In the genomic region with DNA sequence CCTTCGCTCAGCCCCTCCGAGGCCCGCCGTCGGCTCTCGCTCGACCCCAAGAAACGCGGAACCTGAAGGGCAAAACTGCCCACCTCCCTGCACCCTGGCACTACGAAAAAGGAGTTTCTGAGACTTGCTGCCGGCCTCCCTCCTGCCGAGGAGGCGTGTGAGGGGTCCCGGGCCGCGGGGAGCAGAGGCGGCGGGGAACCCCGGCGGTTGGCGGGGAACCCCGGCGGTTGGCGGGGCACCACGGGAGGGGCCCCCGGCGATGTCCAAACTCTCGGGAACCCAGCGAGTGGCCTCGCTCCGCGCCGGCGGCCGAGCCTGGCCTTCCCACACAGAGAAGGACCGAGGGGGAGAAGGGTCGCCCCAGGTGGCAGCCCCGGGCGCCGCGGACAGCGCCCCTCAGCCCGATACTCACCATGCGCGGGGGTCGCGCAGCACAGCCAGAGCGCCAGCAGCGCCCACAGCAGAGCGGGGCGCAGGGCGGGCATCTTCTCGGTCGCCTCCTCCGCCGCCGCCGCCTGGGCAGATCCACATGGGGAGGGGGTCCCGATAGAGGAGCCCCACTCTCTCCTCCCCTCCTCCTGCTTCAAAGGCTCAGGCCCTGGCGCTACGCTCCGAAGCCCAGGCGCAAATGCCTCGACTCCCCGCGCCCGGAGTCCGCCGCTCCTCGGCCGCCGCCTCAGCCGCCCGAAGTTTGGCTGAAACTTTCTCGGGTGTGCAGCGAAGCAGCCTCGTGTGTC, we compare ENCODE assay signal across 8 cellular contexts.
DNase-seq lines count a peak whose midpoint lies in the region; ATAC-seq and TF ChIP-seq lines count a peak whose summit lies in the region.
"Not testable (repeated sequence)": the region's sequence is repeated elsewhere in the genome, so short reads cannot be mapped to it uniquely, and the experiment has no call there.

No MANE protein-coding gene starts in this region.

- intact Hi-C loops in OCI-LY7 (cut with micrococcal nuclease; ENCODE audit: unreplicated experiment); adrenal gland (cut with DNase I); lower lobe of right lung (cut with DNase I): not testable (repeated sequence)

- peak; percentile 34 for DNase-seq in GM23248
- peak; percentile 45 for DNase-seq in OCI-LY7 (ENCODE audit: low spot score)
- DNase-seq in activated CD4-positive, alpha-beta T cell treated with anti-CD3 and anti-CD28 coated beads, Interleukin-2, amount 50 U/mL, for 1 hour = peak; percentile 31
- DNase-seq in adrenal gland = peak in 4 of 7 donors; percentile 41 to 54 (median 42)
- not testable (repeated sequence) for DNase-seq in fibroblast of pulmonary artery (ENCODE audit: low read depth)
- peak; percentile 67 for DNase-seq in lower lobe of right lung
- peak; percentile 9 for DNase-seq in putamen (ENCODE audit: low spot score)
- DNase-seq in ureter (ENCODE audit: low spot score) = peak; percentile 41

- not testable (repeated sequence) for BruUV-seq in OCI-LY7 (replicated peaks; lab: Mats Ljungman, UMichigan)

- not testable (repeated sequence) for H3F3A ChIP-seq in GM23248 (ENCODE audit: insufficient read depth)

- peak overlapping the region; percentile 66 for H3K9ac ChIP-seq in GM23248

- POLR2A ChIA-PET in OCI-LY7 (lab: Charles Lee) = not testable (repeated sequence)

- H3K79me2 ChIP-seq in GM23248 (ENCODE audit: insufficient read depth); OCI-LY7 (ENCODE audit: insufficient read depth, low read depth, low read length): not testable (repeated sequence)

- ATAC-seq in lower lobe of right lung = peak; percentile 73 to 75

- not testable (repeated sequence) for H3K36me3 ChIP-seq in GM23248 (ENCODE audit: low read depth); OCI-LY7 (ENCODE audit: insufficient read depth, low read length); adrenal gland (replicated peaks in 1 of 2); lower lobe of right lung

- CTCF ChIA-PET in OCI-LY7 (lab: Charles Lee; ENCODE audit: unreplicated experiment) = not testable (repeated sequence)

- H2AFZ ChIP-seq in GM23248; OCI-LY7 (ENCODE audit: low read length): not testable (repeated sequence)

- H3K27ac ChIP-seq in GM23248; OCI-LY7 (ENCODE audit: low read depth, low read length, poor library complexity, severe bottlenecking): not testable (repeated sequence)
- H3K27ac ChIP-seq in adrenal gland (peak overlapping the region in 1 of 5 donors; percentile 86), lower lobe of right lung (peak overlapping the region; percentile 77)

- TF ChIP-seq POLR2A in adrenal gland (IDR thresholded peaks at IDR 0.05) = peak in 1 of 2 donors; percentile 42

- not testable (repeated sequence) for H3K9me3 ChIP-seq in GM23248 (ENCODE audit: low read depth); OCI-LY7 (ENCODE audit: low read length); adrenal gland (replicated peaks in 1 of 3); lower lobe of right lung

- H3K27me3 ChIP-seq in GM23248 (replicated peaks; ENCODE audit: insufficient read depth); adrenal gland; lower lobe of right lung (ENCODE audit: low read depth): not testable (repeated sequence)

- in situ Hi-C loops in GM23248 (cut with MboI) = not testable (repeated sequence)

- not testable (repeated sequence) for TF ChIP-seq CTCF in OCI-LY7 (conservative IDR thresholded peaks at IDR 0.05; ENCODE audit: low read length); adrenal gland (IDR thresholded peaks at IDR 0.05); fibroblast of pulmonary artery (IDR thresholded peaks at IDR 0.05; ENCODE audit: low read length, missing control alignments); lower lobe of right lung (IDR thresholded peaks at IDR 0.05)

- not testable (repeated sequence) for H3K9me2 ChIP-seq in GM23248 (ENCODE audit: insufficient read depth); OCI-LY7 (ENCODE audit: insufficient read depth, low read length)

- 1% methylated on average over 10 of the region's 77 CpGs; no CpG with 5 or more reads in 1 of the 2 experiments for WGBS in GM23248 (ENCODE audit: low coverage in 1 of 2, low lambda C conversion rate in 2 of 2, missing lambda C conversion rate in 2 of 2), 2 experiments
- WGBS in adrenal gland, 4 donors = 0% methylated on average over 10 to 30 of the region's 77 CpGs; no CpG with 5 or more reads in 2 of the 4 donors

- not testable (repeated sequence) for H3K4me1 ChIP-seq in GM23248 (ENCODE audit: insufficient read depth); OCI-LY7 (ENCODE audit: insufficient read depth, low read length, poor library complexity, severe bottlenecking); adrenal gland (replicated peaks in 1 of 2); lower lobe of right lung

- not testable (repeated sequence) for H4K20me1 ChIP-seq in GM23248 (ENCODE audit: insufficient read depth); OCI-LY7 (ENCODE audit: insufficient read depth, low read length)

- not testable (repeated sequence) for H3K4me2 ChIP-seq in GM23248 (ENCODE audit: unreplicated experiment)
- H3K4me2 ChIP-seq in OCI-LY7 (ENCODE audit: low read length) = peak overlapping the region; percentile 36; the same call in 1 of the 2 replicates

- H3K4me3 ChIP-seq in GM23248 (peak overlapping the region; percentile 59), OCI-LY7 (ENCODE audit: low read depth, low read length, poor library complexity, severe bottlenecking) (peak overlapping the region; percentile 62), adrenal gland (peak overlapping the region in 1 of 4 donors; percentile 71), fibroblast of pulmonary artery (replicated peaks; ENCODE audit: low read depth, low read length) (peak overlapping the region; percentile 55), lower lobe of right lung (peak overlapping the region; percentile 60)
